ENCODE assay signal across 23 cellular contexts in genomic region chr16:25925466-25925865, GRCh38.
"Had no signal": no experiment of that assay in that cellular context is flagged by ENCODE, and none has a peak within 500 bp of the region (broad histone marks: within the 10 kb centered on the region; RNA-seq: fewer than 3 reads in every experiment).

No MANE protein-coding gene starts in this region.

- H3K4me1 ChIP-seq: esophagus squamous epithelium, gastroesophageal sphincter, right atrium auricular region, sigmoid colon, tibial artery, upper lobe of right lung had no signal

- H3K4me3 Mint-ChIP-seq: immature natural killer cell; nephron; stimulated activated effector memory CD8-positive, alpha-beta T cell treated with anti-CD3 and anti-CD28 coated beads, Interleukin-12 subunit alpha, Interleukin-12 subunit beta, amount 100 ng/mL, for 72 hours; stimulated activated naive CD8-positive, alpha-beta T cell treated with anti-CD3 and anti-CD28 coated beads, Interleukin-15, Interleukin-2, amounts not matched to agents 100 ng/mL and 50 ng/mL, for 24 hours had no signal

- DNase-seq: esophagus squamous epithelium; foreskin fibroblast; glutamatergic neuron; immature natural killer cell; kidney; left cardiac atrium; left ventricle myocardium superior; mesenchymal stem cell; midbrain; posterior cingulate gyrus; sigmoid colon; stimulated activated CD4-positive, alpha-beta T cell treated with anti-CD3 and anti-CD28 coated beads, Interleukin-12 subunit alpha, Interleukin-12 subunit beta, amount 100 ng/mL, for 4 hours; stimulated activated CD4-positive, alpha-beta T cell treated with anti-CD3 and anti-CD28 coated beads, Interleukin-2, amount 100 ng/mL, for 48 hours; stimulated activated CD8-positive, alpha-beta memory T cell treated with anti-CD3 and anti-CD28 coated beads, Interleukin-4, amount 100 ng/mL, for 48 hours; tibial artery; upper lobe of right lung had no signal

- H3K27ac ChIP-seq: esophagus squamous epithelium, gastroesophageal sphincter, right atrium auricular region, sigmoid colon, skin epidermis, tibial artery, upper lobe of right lung had no signal

- H3K36me3 ChIP-seq: esophagus squamous epithelium, gastroesophageal sphincter, right atrium auricular region, sigmoid colon, tibial artery, upper lobe of right lung had no signal

- H3K27ac Mint-ChIP-seq: immature natural killer cell; nephron; stimulated activated effector memory CD8-positive, alpha-beta T cell treated with anti-CD3 and anti-CD28 coated beads, Interleukin-12 subunit alpha, Interleukin-12 subunit beta, amount 100 ng/mL, for 72 hours; stimulated activated naive CD8-positive, alpha-beta T cell treated with anti-CD3 and anti-CD28 coated beads, Interleukin-15, Interleukin-2, amounts not matched to agents 100 ng/mL and 50 ng/mL, for 24 hours had no signal

- H3K9me3 ChIP-seq: esophagus squamous epithelium, gastroesophageal sphincter, right atrium auricular region, tibial artery, upper lobe of right lung had no signal

- ATAC-seq: gastroesophageal sphincter; left cardiac atrium; left ventricle myocardium superior; stimulated activated effector memory CD8-positive, alpha-beta T cell treated with anti-CD3 and anti-CD28 coated beads, Interleukin-12 subunit alpha, Interleukin-12 subunit beta, amount 100 ng/mL, for 72 hours; upper lobe of right lung had no signal

- H3K27me3 ChIP-seq: esophagus squamous epithelium, right atrium auricular region, sigmoid colon, tibial artery, upper lobe of right lung had no signal

- H3K36me3 Mint-ChIP-seq: immature natural killer cell; stimulated activated effector memory CD8-positive, alpha-beta T cell treated with anti-CD3 and anti-CD28 coated beads, Interleukin-12 subunit alpha, Interleukin-12 subunit beta, amount 100 ng/mL, for 72 hours had no signal

- H3K4me1 Mint-ChIP-seq: immature natural killer cell; stimulated activated effector memory CD8-positive, alpha-beta T cell treated with anti-CD3 and anti-CD28 coated beads, Interleukin-12 subunit alpha, Interleukin-12 subunit beta, amount 100 ng/mL, for 72 hours had no signal

- H3K4me3 ChIP-seq: esophagus squamous epithelium, gastroesophageal sphincter, lung, right atrium auricular region, sigmoid colon, skin epidermis, tibial artery, upper lobe of right lung had no signal
